In the genomic region with DNA sequence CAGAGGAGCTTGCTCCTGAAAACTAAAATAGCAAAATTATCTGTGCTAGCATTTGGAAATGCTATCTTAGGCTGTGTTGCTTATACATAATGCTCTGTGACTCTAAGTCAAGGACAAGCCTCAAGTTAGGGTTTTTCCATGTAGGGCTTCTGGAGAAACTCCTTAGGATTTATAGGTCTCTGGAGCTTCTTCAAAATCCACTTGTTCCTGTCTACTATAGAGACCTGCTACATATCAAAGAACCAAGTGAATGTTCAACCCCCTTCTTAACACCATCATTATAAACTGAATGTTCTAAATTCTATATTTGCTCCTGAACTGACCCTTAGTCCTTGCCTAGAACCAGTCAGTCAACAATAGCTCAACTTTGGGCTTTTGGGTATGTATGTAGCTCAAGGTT, we compare ENCODE assay signal across 6 cellular contexts.
"Had no signal": no experiment of that assay in that cellular context is flagged by ENCODE, and none has a peak within 500 bp of the region (broad histone marks: within the 10 kb centered on the region; RNA-seq: fewer than 3 reads in every experiment).

No MANE protein-coding gene starts in this region.

- H3K4me3 ChIP-seq: K562 had no signal

- H3K27ac ChIP-seq: HL-60 had no signal

- ATAC-seq: HepG2, K562 had no signal

- DNase-seq: IMR-90, KBM-7, KG1 had no signal
